Comparison of ENCODE assay signal across 20 cellular contexts in genomic region chr12:119665164-119665929, GRCh38. TPM values are rescaled to one million over a fixed set of nuclear protein-coding genes. Genes with fewer than 3 reads are reported as not detected.
DNase-seq lines count a peak whose midpoint lies in the region; ATAC-seq and TF ChIP-seq lines count a peak whose summit lies in the region.
"Had no signal": no experiment of that assay in that cellular context is flagged by ENCODE, and none has a peak within 500 bp of the region (broad histone marks: within the 10 kb centered on the region; RNA-seq: fewer than 3 reads in every experiment).

No MANE protein-coding gene starts in this region.

- H3K4me1 ChIP-seq in Karpas-422 (ENCODE audit: low read length) = peaks cover 34% of the 10 kb centered on the region
- H3K4me1 ChIP-seq in parathyroid adenoma = peaks cover 37% of the 10 kb centered on the region

- POLR2A ChIA-PET in activated B cell treated with CpG ODN at 0.5 μM for 24 hours (lab: Charles Lee) = interaction anchor here (0.6 to 4.4 kb wide), 4 partner anchors 17 to 1292 kb away, joined by 3 to 43 read pairs (median 4); no protein-coding TSS in a partner anchor

- H3K4me2 ChIP-seq in Karpas-422 (ENCODE audit: low read depth, low read length, poor library complexity, severe bottlenecking) = peak overlapping the region; percentile 84
- peak overlapping the region; percentile 45 for H3K4me2 ChIP-seq in parathyroid adenoma (ENCODE audit: low read length)

- H3K4me3 ChIP-seq in Karpas-422 (ENCODE audit: low read length) (peak overlapping the region; percentile 54), parathyroid adenoma (ENCODE audit: low read depth, low read length) (peak overlapping the region; percentile 24)
- H3K4me3 ChIP-seq: lower lobe of right lung, mucosa of descending colon had no signal

- peak overlapping the region; percentile 63 for H2AFZ ChIP-seq in Karpas-422 (ENCODE audit: low read length)
- H2AFZ ChIP-seq in parathyroid adenoma = no peak overlapping the region

- peaks cover 42% of the 10 kb centered on the region for H3K4me1 Mint-ChIP-seq in activated B cell treated with CpG ODN at 0.5 μM for 24 hours

- peak; percentile 91 for DNase-seq in GF-D8 (lab: John Stamatoyannopoulos, UW)
- DNase-seq in Karpas-422 = no peak
- DNase-seq in activated B cell treated with CpG ODN at 0.5 μM for 24 hours = no peak
- no peak for DNase-seq in COR-L47 (lab: John Stamatoyannopoulos, UW)
- DNase-seq: activated CD4-positive, alpha-beta T cell treated with anti-CD3 and anti-CD28 coated beads, Interleukin-2, amount 50 U/mL, for 48 hours; activated CD8-positive, alpha-beta memory T cell treated with anti-CD3 and anti-CD28 coated beads, Interleukin-2, amount 50 U/mL, for 4 hours; lower lobe of right lung; mucosa of descending colon; NCI-H1436; NCI-H510A treated with DMSO at 0.1 percent for 48 hours; RPMI8226; trophoblast cell had no signal

- peak overlapping the region; percentile 50 for H3K27ac Mint-ChIP-seq in activated B cell treated with CpG ODN at 0.5 μM for 24 hours
- H3K27ac Mint-ChIP-seq: WTC11 had no signal

- peaks cover 2% of the 10 kb centered on the region; the same call in 1 of the 2 replicates for H4K20me1 ChIP-seq in Karpas-422 (ENCODE audit: insufficient read depth, low read depth, low read length)

- H3K79me2 ChIP-seq in Karpas-422 (ENCODE audit: low read length) (peaks cover 25% of the 10 kb centered on the region), parathyroid adenoma (peaks cover 7% of the 10 kb centered on the region)

- H3K9me3 Mint-ChIP-seq in activated B cell treated with CpG ODN at 0.5 μM for 24 hours = no peaks in the 10 kb centered on the region
- H3K9me3 Mint-ChIP-seq: central memory CD8-positive, alpha-beta T cell; WTC11 had no signal

- ATAC-seq in activated B cell treated with CpG ODN at 0.5 μM for 24 hours (ENCODE audit: low read depth) (no peak), GM19328 (IDR thresholded peaks at IDR 0.05; ENCODE audit: unreplicated experiment) (no peak), GM18909 (IDR thresholded peaks at IDR 0.05; ENCODE audit: poor library complexity, unreplicated experiment) (no peak)
- ATAC-seq: HCT116, lower lobe of right lung, mucosa of descending colon, sciatic nerve, WTC11 had no signal

- no peaks in the 10 kb centered on the region for H3K27me3 ChIP-seq in Karpas-422 (ENCODE audit: low read length)
- no peaks in the 10 kb centered on the region for H3K27me3 ChIP-seq in parathyroid adenoma (ENCODE audit: control insufficient read depth, insufficient read depth, low read length)

- peaks cover 8% of the 10 kb centered on the region for H3K36me3 Mint-ChIP-seq in activated B cell treated with CpG ODN at 0.5 μM for 24 hours (ENCODE audit: low read depth)

- no peaks in the 10 kb centered on the region for H3K9me3 ChIP-seq in Karpas-422 (ENCODE audit: low read length)
- no peaks in the 10 kb centered on the region for H3K9me3 ChIP-seq in parathyroid adenoma (ENCODE audit: control insufficient read depth, low read length)
- H3K9me3 ChIP-seq: lower lobe of right lung, mucosa of descending colon had no signal

- H3K9me2 ChIP-seq in Karpas-422 (replicated peaks; ENCODE audit: insufficient read depth, low read length) = no peaks in the 10 kb centered on the region

- no peak for TF ChIP-seq CTCF in activated B cell treated with CpG ODN at 0.5 μM for 24 hours (IDR thresholded peaks at IDR 0.05)
- TF ChIP-seq CTCF in parathyroid adenoma (IDR thresholded peaks at IDR 0.05) = no peak

- H3K36me3 ChIP-seq in Karpas-422 (ENCODE audit: insufficient read depth, low read length) (peaks cover 5% of the 10 kb centered on the region; the same call in 1 of the 2 replicates), parathyroid adenoma (ENCODE audit: control insufficient read depth, insufficient read depth, low read length) (no peaks in the 10 kb centered on the region)
- H3K36me3 ChIP-seq: lower lobe of right lung had no signal

- intact Hi-C loops in activated B cell treated with CpG ODN at 0.5 μM for 24 hours (cut with micrococcal nuclease) = loop anchor here (5.0 kb wide), 2 partner anchors 117 to 422 kb away; no protein-coding TSS in a partner anchor

- no peaks in the 10 kb centered on the region for H3K27me3 Mint-ChIP-seq in activated B cell treated with CpG ODN at 0.5 μM for 24 hours
- H3K27me3 Mint-ChIP-seq: activated naive CD8-positive, alpha-beta T cell; central memory CD8-positive, alpha-beta T cell had no signal

- no peak overlapping the region for H3K4me3 Mint-ChIP-seq in activated B cell treated with CpG ODN at 0.5 μM for 24 hours
- H3K4me3 Mint-ChIP-seq: WTC11 had no signal

- H3K27ac ChIP-seq in Karpas-422 (ENCODE audit: low read length) (peak overlapping the region; percentile 97), parathyroid adenoma (peak overlapping the region; percentile 33)
- H3K27ac ChIP-seq: lower lobe of right lung had no signal

- CTCF ChIA-PET in activated B cell treated with CpG ODN at 0.5 μM for 24 hours (lab: Charles Lee) = interaction anchor here (1.2 kb wide), 1 partner anchor 118 kb away, joined by 3 read pairs; no protein-coding TSS in a partner anchor

- peak overlapping the region; percentile 65 for H3K9ac ChIP-seq in Karpas-422 (ENCODE audit: low read length)
- H3K9ac ChIP-seq in parathyroid adenoma = no peak overlapping the region

RNA-seq across cellular contexts. Expression of gene PRKAB1, which starts 2.6 kb away (rescaled TPM):
- total RNA-seq in Karpas-422 (2014; rRNA removed; shearing (Covaris generic); ENCODE audit: low replicate concordance) = 28.1 and 32.7 TPM in 2 replicates
- total RNA-seq in activated B cell treated with CpG ODN at 0.5 μM for 24 hours = 43.9 and 49.1 TPM in 2 replicates
